2 cellular contexts compared by ENCODE assay signal in the genomic region with DNA sequence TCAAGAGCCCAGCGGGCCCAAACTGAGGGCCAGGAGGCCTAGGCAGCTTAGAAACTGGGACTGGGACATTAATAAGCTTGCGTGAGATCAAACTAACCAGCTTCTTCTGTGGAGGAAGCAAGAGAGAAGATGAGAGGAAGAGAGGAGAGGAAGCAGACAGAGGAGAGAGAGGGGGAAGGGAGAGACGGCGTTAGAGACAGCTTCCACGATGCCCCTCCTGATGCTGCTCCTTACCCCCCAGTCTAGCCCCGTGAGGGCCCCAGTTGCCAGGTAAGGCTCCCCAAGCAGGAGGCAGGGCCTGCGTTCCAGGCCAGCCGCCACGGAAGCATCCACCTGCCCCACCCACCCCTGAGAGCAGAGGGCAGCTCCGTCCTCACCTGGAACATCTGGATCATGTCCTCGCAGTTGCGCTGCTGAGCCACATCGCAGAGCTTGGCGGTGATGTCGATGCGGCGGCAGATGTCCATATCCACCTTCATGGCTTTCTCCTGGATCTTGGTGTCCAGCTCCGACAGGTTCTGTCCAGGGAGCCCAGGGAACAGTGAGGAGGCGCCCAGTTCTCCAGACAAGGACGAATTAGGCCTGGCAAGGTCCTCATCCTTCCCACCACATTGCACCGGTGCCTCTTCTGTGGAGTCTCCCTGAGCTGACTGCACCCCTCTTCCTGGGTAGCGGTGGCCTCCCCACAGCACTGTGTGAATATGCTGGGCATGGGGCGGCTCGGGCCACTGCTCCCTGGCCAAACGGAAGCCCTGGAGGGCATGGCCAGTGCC.
TF ChIP-seq lines count a peak whose summit lies in the region.

No MANE protein-coding gene starts in this region.

TF ChIP-seq in SK-N-SH, 30 proteins besides CTCF, POLR2A, EP300 and RAD21 (continued from another document):
- TF ChIP-seq, protein P1, sequence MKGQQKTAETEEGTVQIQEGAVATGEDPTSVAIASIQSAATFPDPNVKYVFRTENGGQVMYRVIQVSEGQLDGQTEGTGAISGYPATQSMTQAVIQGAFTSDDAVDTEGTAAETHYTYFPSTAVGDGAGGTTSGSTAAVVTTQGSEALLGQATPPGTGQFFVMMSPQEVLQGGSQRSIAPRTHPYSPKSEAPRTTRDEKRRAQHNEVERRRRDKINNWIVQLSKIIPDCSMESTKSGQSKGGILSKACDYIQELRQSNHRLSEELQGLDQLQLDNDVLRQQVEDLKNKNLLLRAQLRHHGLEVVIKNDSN (IDR thresholded peaks at IDR 0.05; ENCODE audit: borderline replicate concordance, low read depth): no peak
- TF ChIP-seq, protein P2, sequence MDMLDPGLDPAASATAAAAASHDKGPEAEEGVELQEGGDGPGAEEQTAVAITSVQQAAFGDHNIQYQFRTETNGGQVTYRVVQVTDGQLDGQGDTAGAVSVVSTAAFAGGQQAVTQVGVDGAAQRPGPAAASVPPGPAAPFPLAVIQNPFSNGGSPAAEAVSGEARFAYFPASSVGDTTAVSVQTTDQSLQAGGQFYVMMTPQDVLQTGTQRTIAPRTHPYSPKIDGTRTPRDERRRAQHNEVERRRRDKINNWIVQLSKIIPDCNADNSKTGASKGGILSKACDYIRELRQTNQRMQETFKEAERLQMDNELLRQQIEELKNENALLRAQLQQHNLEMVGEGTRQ (IDR thresholded peaks at IDR 0.05; ENCODE audit: borderline replicate concordance, low read depth, low read length): no peak
- TF ChIP-seq, protein P3, sequence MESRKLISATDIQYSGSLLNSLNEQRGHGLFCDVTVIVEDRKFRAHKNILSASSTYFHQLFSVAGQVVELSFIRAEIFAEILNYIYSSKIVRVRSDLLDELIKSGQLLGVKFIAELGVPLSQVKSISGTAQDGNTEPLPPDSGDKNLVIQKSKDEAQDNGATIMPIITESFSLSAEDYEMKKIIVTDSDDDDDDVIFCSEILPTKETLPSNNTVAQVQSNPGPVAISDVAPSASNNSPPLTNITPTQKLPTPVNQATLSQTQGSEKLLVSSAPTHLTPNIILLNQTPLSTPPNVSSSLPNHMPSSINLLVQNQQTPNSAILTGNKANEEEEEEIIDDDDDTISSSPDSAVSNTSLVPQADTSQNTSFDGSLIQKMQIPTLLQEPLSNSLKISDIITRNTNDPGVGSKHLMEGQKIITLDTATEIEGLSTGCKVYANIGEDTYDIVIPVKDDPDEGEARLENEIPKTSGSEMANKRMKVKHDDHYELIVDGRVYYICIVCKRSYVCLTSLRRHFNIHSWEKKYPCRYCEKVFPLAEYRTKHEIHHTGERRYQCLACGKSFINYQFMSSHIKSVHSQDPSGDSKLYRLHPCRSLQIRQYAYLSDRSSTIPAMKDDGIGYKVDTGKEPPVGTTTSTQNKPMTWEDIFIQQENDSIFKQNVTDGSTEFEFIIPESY (IDR thresholded peaks at IDR 0.05; ENCODE audit: borderline replicate concordance, low read depth): no peak
- TF ChIP-seq ELF1 (IDR thresholded peaks at IDR 0.05): no peak

TF ChIP-seq in SK-N-SH treated with all-trans-retinoic acid at 6 μM for 48 hours, 23 proteins besides CTCF, POLR2A, EP300 and RAD21 (continued from another document):
- TF ChIP-seq SNAI2 (CRISPR knock-in tag; IDR thresholded peaks at IDR 0.05): no peak
- TF ChIP-seq ZNF8 (CRISPR knock-in tag; IDR thresholded peaks at IDR 0.05): no peak
- TF ChIP-seq, protein P4, sequence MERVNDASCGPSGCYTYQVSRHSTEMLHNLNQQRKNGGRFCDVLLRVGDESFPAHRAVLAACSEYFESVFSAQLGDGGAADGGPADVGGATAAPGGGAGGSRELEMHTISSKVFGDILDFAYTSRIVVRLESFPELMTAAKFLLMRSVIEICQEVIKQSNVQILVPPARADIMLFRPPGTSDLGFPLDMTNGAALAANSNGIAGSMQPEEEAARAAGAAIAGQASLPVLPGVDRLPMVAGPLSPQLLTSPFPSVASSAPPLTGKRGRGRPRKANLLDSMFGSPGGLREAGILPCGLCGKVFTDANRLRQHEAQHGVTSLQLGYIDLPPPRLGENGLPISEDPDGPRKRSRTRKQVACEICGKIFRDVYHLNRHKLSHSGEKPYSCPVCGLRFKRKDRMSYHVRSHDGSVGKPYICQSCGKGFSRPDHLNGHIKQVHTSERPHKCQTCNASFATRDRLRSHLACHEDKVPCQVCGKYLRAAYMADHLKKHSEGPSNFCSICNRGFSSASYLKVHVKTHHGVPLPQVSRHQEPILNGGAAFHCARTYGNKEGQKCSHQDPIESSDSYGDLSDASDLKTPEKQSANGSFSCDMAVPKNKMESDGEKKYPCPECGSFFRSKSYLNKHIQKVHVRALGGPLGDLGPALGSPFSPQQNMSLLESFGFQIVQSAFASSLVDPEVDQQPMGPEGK (CRISPR knock-in tag; IDR thresholded peaks at IDR 0.05; ENCODE audit: borderline replicate concordance): no peak
- TF ChIP-seq, protein P5, sequence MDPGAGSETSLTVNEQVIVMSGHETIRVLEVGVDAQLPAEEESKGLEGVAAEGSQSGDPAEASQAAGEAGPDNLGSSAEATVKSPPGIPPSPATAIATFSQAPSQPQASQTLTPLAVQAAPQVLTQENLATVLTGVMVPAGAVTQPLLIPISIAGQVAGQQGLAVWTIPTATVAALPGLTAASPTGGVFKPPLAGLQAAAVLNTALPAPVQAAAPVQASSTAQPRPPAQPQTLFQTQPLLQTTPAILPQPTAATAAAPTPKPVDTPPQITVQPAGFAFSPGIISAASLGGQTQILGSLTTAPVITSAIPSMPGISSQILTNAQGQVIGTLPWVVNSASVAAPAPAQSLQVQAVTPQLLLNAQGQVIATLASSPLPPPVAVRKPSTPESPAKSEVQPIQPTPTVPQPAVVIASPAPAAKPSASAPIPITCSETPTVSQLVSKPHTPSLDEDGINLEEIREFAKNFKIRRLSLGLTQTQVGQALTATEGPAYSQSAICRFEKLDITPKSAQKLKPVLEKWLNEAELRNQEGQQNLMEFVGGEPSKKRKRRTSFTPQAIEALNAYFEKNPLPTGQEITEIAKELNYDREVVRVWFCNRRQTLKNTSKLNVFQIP (CRISPR knock-in tag; IDR thresholded peaks at IDR 0.05; ENCODE audit: borderline replicate concordance, low read depth): no peak
- TF ChIP-seq, protein P6, sequence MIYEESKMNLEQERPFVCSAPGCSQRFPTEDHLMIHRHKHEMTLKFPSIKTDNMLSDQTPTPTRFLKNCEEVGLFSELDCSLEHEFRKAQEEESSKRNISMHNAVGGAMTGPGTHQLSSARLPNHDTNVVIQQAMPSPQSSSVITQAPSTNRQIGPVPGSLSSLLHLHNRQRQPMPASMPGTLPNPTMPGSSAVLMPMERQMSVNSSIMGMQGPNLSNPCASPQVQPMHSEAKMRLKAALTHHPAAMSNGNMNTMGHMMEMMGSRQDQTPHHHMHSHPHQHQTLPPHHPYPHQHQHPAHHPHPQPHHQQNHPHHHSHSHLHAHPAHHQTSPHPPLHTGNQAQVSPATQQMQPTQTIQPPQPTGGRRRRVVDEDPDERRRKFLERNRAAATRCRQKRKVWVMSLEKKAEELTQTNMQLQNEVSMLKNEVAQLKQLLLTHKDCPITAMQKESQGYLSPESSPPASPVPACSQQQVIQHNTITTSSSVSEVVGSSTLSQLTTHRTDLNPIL (CRISPR knock-in tag; IDR thresholded peaks at IDR 0.05; ENCODE audit: low read depth): no peak
- no peak for TF ChIP-seq PPARA (CRISPR knock-in tag; IDR thresholded peaks at IDR 0.05; ENCODE audit: borderline replicate concordance)
- TF ChIP-seq RARB (CRISPR knock-in tag; IDR thresholded peaks at IDR 0.05): no peak
- TF ChIP-seq ESRRG (CRISPR knock-in tag; IDR thresholded peaks at IDR 0.05): no peak
- TF ChIP-seq ZC3H10 (CRISPR knock-in tag; IDR thresholded peaks at IDR 0.05): no peak
- no peak for TF ChIP-seq ZNF565 (CRISPR knock-in tag; conservative IDR thresholded peaks at IDR 0.05; ENCODE audit: low read depth)
